Comparison of ENCODE assay signal across 9 cellular contexts in genomic region chr2:42045956-42046748, GRCh38. TPM values are rescaled to one million over a fixed set of nuclear protein-coding genes. Genes with fewer than 3 reads are reported as not detected.
DNase-seq lines count a peak whose midpoint lies in the region; ATAC-seq and TF ChIP-seq lines count a peak whose summit lies in the region.
"Had no signal": no experiment of that assay in that cellular context is flagged by ENCODE, and none has a peak within 500 bp of the region (broad histone marks: within the 10 kb centered on the region; RNA-seq: fewer than 3 reads in every experiment).

No MANE protein-coding gene starts in this region.

- DNase-seq in NCI-H69 (lab: John Stamatoyannopoulos, UW) (peak; percentile 88), fibroblast of the aortic adventitia (ENCODE audit: low read depth) (no peak), sigmoid colon (no peak), amygdala (lab: John Stamatoyannopoulos, UW) (no peak), ureter (ENCODE audit: low spot score) (no peak)
- DNase-seq: PC-3 had no signal

- H3K36me3 ChIP-seq in ES-I3 (ENCODE audit: insufficient read depth, low read length): no peaks in the 10 kb centered on the region
- no peaks in the 10 kb centered on the region for H3K36me3 ChIP-seq in sigmoid colon

- H3K4me3 ChIP-seq in fibroblast of the aortic adventitia (ENCODE audit: low read depth, low read length) (peak overlapping the region; percentile 9), sigmoid colon (peak overlapping the region in 3 of 4 donors; percentile 68 to 98 (median 75))

- H3K9me3 ChIP-seq in ES-I3 (ENCODE audit: control insufficient read depth, insufficient read depth, low read length): no peaks in the 10 kb centered on the region
- H3K9me3 ChIP-seq in sigmoid colon: no peaks in the 10 kb centered on the region

- TF ChIP-seq EP300 in sigmoid colon (IDR thresholded peaks at IDR 0.05): no peak

- no peak for ATAC-seq in GM19324 (IDR thresholded peaks at IDR 0.05; ENCODE audit: low FRiP score, unreplicated experiment)
- ATAC-seq in GM21717 (IDR thresholded peaks at IDR 0.05; ENCODE audit: unreplicated experiment): no peak

- H3K4me1 ChIP-seq in ES-I3 (ENCODE audit: insufficient read depth, low read length): peaks cover 40% of the 10 kb centered on the region
- peaks cover 0 to 30% (median 26%) of the 10 kb centered on the region in 4 donors for H3K4me1 ChIP-seq in sigmoid colon

- TF ChIP-seq POLR2A in sigmoid colon (IDR thresholded peaks at IDR 0.05): no peak

- H3K27ac ChIP-seq in sigmoid colon: peak overlapping the region; percentile 87 to 99 (median 93)

- H3K9ac ChIP-seq in ES-I3 (ENCODE audit: low read depth, low read length): peak overlapping the region; percentile 4; the same call in 1 of the 2 replicates

- WGBS in sigmoid colon, 2 donors: 45 to 69% methylated on average over 10 of the region's 10 CpGs

- TF ChIP-seq CTCF in fibroblast of the aortic adventitia (IDR thresholded peaks at IDR 0.05; ENCODE audit: insufficient read depth, low read length) (no peak), sigmoid colon (IDR thresholded peaks at IDR 0.05) (no peak)

- H3K27me3 ChIP-seq in sigmoid colon: no peaks in the 10 kb centered on the region

- intact Hi-C loops in sigmoid colon (cut with DNase I): loop anchor here (2.0 kb wide), 2 partner anchors 39 to 119 kb away; no protein-coding TSS in a partner anchor

RNA-seq across cellular contexts. Expression of gene PKDCC, which starts 1.7 kb away (rescaled TPM):
- 19.7 and 57.8 TPM in 2 replicates for total RNA-seq in fibroblast of the aortic adventitia (ENCODE audit: low replicate concordance)
- total RNA-seq in sigmoid colon: 100 to 1,000 TPM in 2 of 4 donors, 10 to 100 TPM in 2; 64.8 to 106 (median 96.1) TPM
- 10 to 100 TPM; 13.9 to 67.7 (median 21.0) TPM for polyA plus RNA-seq in sigmoid colon
- total RNA-seq in ureter: 60.4 TPM
